12 cellular contexts compared by ENCODE assay signal in genomic region chrX:101079223-101079622, GRCh38. TPM values are rescaled to one million over a fixed set of nuclear protein-coding genes. Genes with fewer than 3 reads are reported as not detected.
DNase-seq lines count a peak whose midpoint lies in the region; ATAC-seq and TF ChIP-seq lines count a peak whose summit lies in the region.
"Had no signal": no experiment of that assay in that cellular context is flagged by ENCODE, and none has a peak within 500 bp of the region (broad histone marks: within the 10 kb centered on the region; RNA-seq: fewer than 3 reads in every experiment).

No MANE protein-coding gene starts in this region.

- H3K9ac ChIP-seq in HUES48 (ENCODE audit: low read depth, low read length) (no peak overlapping the region), smooth muscle cell (ENCODE audit: low read depth) (no peak overlapping the region)

- WGBS in smooth muscle cell (ENCODE audit: low lambda C conversion rate): 52% methylated on average over 8 of the region's 8 CpGs

- ATAC-seq in activated CD4-positive, alpha-beta T cell treated with anti-CD3 and anti-CD28 coated beads for 36 hours: no peak
- no peak for ATAC-seq in CD4-positive, alpha-beta T cell (ENCODE audit: poor library complexity)

- DNase-seq in cardiac fibroblast (ENCODE audit: low read depth in 2 of 2) (no peak), left kidney (ENCODE audit: low read depth, low spot score) (peak; percentile 38), smooth muscle cell (lab: John Stamatoyannopoulos, UW; ENCODE audit: unreplicated experiment) (no peak), NCI-H526 treated with DMSO at 0.1 percent for 48 hours (lab: John Stamatoyannopoulos, UW) (no peak), NCI-H82 treated with DMSO at 0.1 percent for 48 hours (lab: John Stamatoyannopoulos, UW; ENCODE audit: unreplicated experiment) (no peak)
- DNase-seq in activated CD4-positive, alpha-beta T cell treated with anti-CD3 and anti-CD28 coated beads for 36 hours: no peak
- DNase-seq in CD4-positive, alpha-beta T cell: no peak
- DNase-seq: NCI-H526, T1000 had no signal

- no peaks in the 10 kb centered on the region for H3F3A ChIP-seq in smooth muscle cell (ENCODE audit: low read depth)

- peaks cover 13% of the 10 kb centered on the region for H3K27me3 ChIP-seq in HUES48 (ENCODE audit: control insufficient read depth, insufficient read depth, low read length)
- H3K27me3 ChIP-seq in smooth muscle cell (ENCODE audit: low read depth): no peaks in the 10 kb centered on the region
- peaks cover 4% of the 10 kb centered on the region for H3K27me3 ChIP-seq in CD4-positive, alpha-beta T cell (ENCODE audit: control insufficient read depth, insufficient read depth, low read length)

- no peak overlapping the region for H3K27ac Mint-ChIP-seq in activated CD4-positive, alpha-beta T cell treated with anti-CD3 and anti-CD28 coated beads for 36 hours
- H3K27ac Mint-ChIP-seq in CD4-positive, alpha-beta T cell: no peak overlapping the region

- H4K20me1 ChIP-seq in smooth muscle cell (ENCODE audit: low read depth): no peaks in the 10 kb centered on the region

- no peaks in the 10 kb centered on the region for H3K79me2 ChIP-seq in smooth muscle cell (ENCODE audit: low read depth)

- no peaks in the 10 kb centered on the region for H3K36me3 Mint-ChIP-seq in activated CD4-positive, alpha-beta T cell treated with anti-CD3 and anti-CD28 coated beads for 36 hours (ENCODE audit: low read depth)
- no peaks in the 10 kb centered on the region for H3K36me3 Mint-ChIP-seq in CD4-positive, alpha-beta T cell (ENCODE audit: low read depth)

- POLR2A ChIA-PET in activated CD4-positive, alpha-beta T cell treated with anti-CD3 and anti-CD28 coated beads for 36 hours (lab: Charles Lee): no interaction called here
- POLR2A ChIA-PET in CD4-positive, alpha-beta T cell (lab: Charles Lee): no interaction called here

- TF ChIP-seq CTCF in cardiac fibroblast (IDR thresholded peaks at IDR 0.05; ENCODE audit: low read depth, low read length) (no peak), smooth muscle cell (IDR thresholded peaks at IDR 0.05; ENCODE audit: borderline replicate concordance, insufficient read depth, poor library complexity, severe bottlenecking) (no peak)
- TF ChIP-seq CTCF in CD4-positive, alpha-beta T cell (IDR thresholded peaks at IDR 0.05): no peak

- H3K9me3 ChIP-seq in HUES48 (ENCODE audit: control insufficient read depth, insufficient read depth, low read length): 0 out of 2 replicates have a peak, but pooled peaks cover 6% of the 10 kb centered on the region
- H3K9me3 ChIP-seq in smooth muscle cell (replicated peaks; ENCODE audit: low read depth): no peaks in the 10 kb centered on the region
- no peaks in the 10 kb centered on the region for H3K9me3 ChIP-seq in CD4-positive, alpha-beta T cell (ENCODE audit: control insufficient read depth, low read length)

- peaks cover 14% of the 10 kb centered on the region for H3K27me3 Mint-ChIP-seq in activated CD4-positive, alpha-beta T cell treated with anti-CD3 and anti-CD28 coated beads for 36 hours
- H3K27me3 Mint-ChIP-seq in CD4-positive, alpha-beta T cell: peaks cover 24% of the 10 kb centered on the region

- H3K4me2 ChIP-seq in smooth muscle cell: peak overlapping the region; percentile 86

- H3K36me3 ChIP-seq in HUES48 (ENCODE audit: control insufficient read depth, insufficient read depth, low read length) (no peaks in the 10 kb centered on the region), smooth muscle cell (ENCODE audit: low read depth) (no peaks in the 10 kb centered on the region)

- H3K9me3 Mint-ChIP-seq in activated CD4-positive, alpha-beta T cell treated with anti-CD3 and anti-CD28 coated beads for 36 hours (ENCODE audit: low read depth): no peaks in the 10 kb centered on the region
- H3K9me3 Mint-ChIP-seq in CD4-positive, alpha-beta T cell: no peaks in the 10 kb centered on the region

- intact Hi-C loops in activated CD4-positive, alpha-beta T cell treated with anti-CD3 and anti-CD28 coated beads for 36 hours (cut with DNase I, micrococcal nuclease): no loop called here
- intact Hi-C loops in CD4-positive, alpha-beta T cell (cut with DNase I, micrococcal nuclease): no loop called here

- no peak overlapping the region for H3K4me3 Mint-ChIP-seq in activated CD4-positive, alpha-beta T cell treated with anti-CD3 and anti-CD28 coated beads for 36 hours
- H3K4me3 Mint-ChIP-seq in CD4-positive, alpha-beta T cell: no peak overlapping the region

- H2AFZ ChIP-seq in smooth muscle cell (ENCODE audit: low read depth): no peak overlapping the region

- H3K27ac ChIP-seq in HUES48 (ENCODE audit: low read depth, low read length) (no peak overlapping the region), smooth muscle cell (ENCODE audit: low read depth) (no peak overlapping the region)
- H3K27ac ChIP-seq in CD4-positive, alpha-beta T cell (ENCODE audit: low read depth, low read length): no peak overlapping the region

- H3K4me1 ChIP-seq in HUES48 (ENCODE audit: control insufficient read depth, insufficient read depth, low read length) (peaks cover 17% of the 10 kb centered on the region), smooth muscle cell (ENCODE audit: low read depth) (no peaks in the 10 kb centered on the region)

- H3K4me1 Mint-ChIP-seq in activated CD4-positive, alpha-beta T cell treated with anti-CD3 and anti-CD28 coated beads for 36 hours: peaks cover 8% of the 10 kb centered on the region
- no peaks in the 10 kb centered on the region for H3K4me1 Mint-ChIP-seq in CD4-positive, alpha-beta T cell (ENCODE audit: low read depth)

- CTCF ChIA-PET in activated CD4-positive, alpha-beta T cell treated with anti-CD3 and anti-CD28 coated beads for 36 hours (lab: Charles Lee): no interaction called here
- CTCF ChIA-PET in CD4-positive, alpha-beta T cell (lab: Charles Lee): no interaction called here

- H3K4me3 ChIP-seq in HUES48 (ENCODE audit: low read depth, low read length) (peak overlapping the region; percentile 81), cardiac fibroblast (replicated peaks in 1 of 2; ENCODE audit: low read depth in 2 of 2, low read length in 2 of 2) (peak overlapping the region; percentile 39 to 46), smooth muscle cell (peak overlapping the region; percentile 50)

RNA-seq across cellular contexts. Expression of gene TMEM35A, which starts 0.5 kb away (rescaled TPM):
- 2.3 and 2.8 TPM in 2 replicates for total RNA-seq in smooth muscle cell
- polyA plus RNA-seq in smooth muscle cell: 2.8 and 3.2 TPM in 2 replicates
- total RNA-seq in activated CD4-positive, alpha-beta T cell treated with anti-CD3 and anti-CD28 coated beads for 36 hours: not detected
- total RNA-seq in CD4-positive, alpha-beta T cell: not detected
- total RNA-seq: Daoy, HT-29 had no signal

RNA-seq across cellular contexts. Expression of gene CENPI, which starts 18.8 kb away (rescaled TPM):
- total RNA-seq in smooth muscle cell: 6.0 and 9.9 TPM in 2 replicates
- polyA plus RNA-seq in smooth muscle cell: 0.57 and 4.2 TPM in 2 replicates
- 10 to 100 TPM; 19.6 to 20.6 TPM for total RNA-seq in activated CD4-positive, alpha-beta T cell treated with anti-CD3 and anti-CD28 coated beads for 36 hours
- under 1 TPM; 0.28 to 0.49 TPM for total RNA-seq in CD4-positive, alpha-beta T cell

RNA-seq across cellular contexts. Expression of gene TRMT2B, which starts 27.3 kb away (rescaled TPM):
- total RNA-seq in smooth muscle cell: 2.7 and 3.0 TPM in 2 replicates
- 3.1 and 3.4 TPM in 2 replicates for polyA plus RNA-seq in smooth muscle cell
- 10 to 100 TPM; 20.6 to 24.3 TPM for total RNA-seq in activated CD4-positive, alpha-beta T cell treated with anti-CD3 and anti-CD28 coated beads for 36 hours
- 10 to 100 TPM; 27.9 to 28.0 TPM for total RNA-seq in CD4-positive, alpha-beta T cell
